8 cellular contexts compared by ENCODE assay signal in genomic region chr6:41683460-41684310, GRCh38.
A peak's percentile ranks its signal among the peaks of the same experiment; 100 is the strongest.
DNase-seq lines count a peak whose midpoint lies in the region; ATAC-seq lines count a peak whose summit lies in the region.

No MANE protein-coding gene starts in this region.

- H3K4me1 ChIP-seq in effector memory CD4-positive, alpha-beta T cell (ENCODE audit: control insufficient read depth, insufficient read depth, low read length, poor library complexity, severe bottlenecking), result peaks cover 14% of the 10 kb centered on the region

- no peaks in the 10 kb centered on the region for H3K27me3 ChIP-seq in effector memory CD4-positive, alpha-beta T cell (replicated peaks; ENCODE audit: control insufficient read depth, insufficient read depth, low read length, poor library complexity, severe bottlenecking)

- peaks cover 19% of the 10 kb centered on the region for H3K36me3 ChIP-seq in effector memory CD4-positive, alpha-beta T cell (ENCODE audit: control insufficient read depth, insufficient read depth, low read length)

- peak overlapping the region; percentile 78 for H3K4me3 Mint-ChIP-seq in memory B cell

- peak overlapping the region; percentile 11 for H3K27ac ChIP-seq in effector memory CD4-positive, alpha-beta T cell (ENCODE audit: insufficient read depth, low read length, poor library complexity, severe bottlenecking)

- peaks cover 13% of the 10 kb centered on the region for H3K4me1 Mint-ChIP-seq in memory B cell

- no peak overlapping the region for H3K27ac Mint-ChIP-seq in memory B cell

- ATAC-seq in HG03045 (IDR thresholded peaks at IDR 0.05; ENCODE audit: unreplicated experiment) (peak; percentile 59), memory B cell (ENCODE audit: low read depth) (peak; percentile 90)

- DNase-seq in NCI-H1417 (lab: John Stamatoyannopoulos, UW), result peak; percentile 34 to 64 (median 49)
- DNase-seq in NCI-H1417 treated with DMSO at 0.1 percent for 48 hours (lab: John Stamatoyannopoulos, UW), result no peak
- DNase-seq in NCI-H748 treated with DMSO at 0.1 percent for 48 hours (lab: John Stamatoyannopoulos, UW), result peak; percentile 79
- DNase-seq in activated CD8-positive, alpha-beta memory T cell treated with anti-CD3 and anti-CD28 coated beads for 24 hours, result peak; percentile 92
- DNase-seq in effector memory CD4-positive, alpha-beta T cell, result peak; percentile 33 to 55 (median 48)
- DNase-seq in memory B cell (ENCODE audit: low spot score in 2 of 2), result peak; percentile 74 to 88
- peak; percentile 55 to 72 (median 65) for DNase-seq in stimulated activated CD4-positive, alpha-beta T cell treated with anti-CD3 and anti-CD28 coated beads, TNF-alpha, amount 100 ng/mL, for 48 hours (ENCODE audit: low read depth in 3 of 3)

- H3K27me3 Mint-ChIP-seq in memory B cell, result no peaks in the 10 kb centered on the region

- H3K9me3 Mint-ChIP-seq in memory B cell, result no peaks in the 10 kb centered on the region

- peaks cover 12% of the 10 kb centered on the region for H3K36me3 Mint-ChIP-seq in memory B cell

- peak overlapping the region; percentile 50 for H3K4me3 ChIP-seq in effector memory CD4-positive, alpha-beta T cell (ENCODE audit: insufficient read depth, low read depth, low read length, poor library complexity, severe bottlenecking)

- H3K9me3 ChIP-seq in effector memory CD4-positive, alpha-beta T cell (ENCODE audit: control insufficient read depth, low read length), result no peaks in the 10 kb centered on the region
